In genomic region chr4:1060646-1061371, GRCh38 we compare ENCODE assay signal across 26 cellular contexts. TPM values are rescaled to one million over a fixed set of nuclear protein-coding genes. Genes with fewer than 3 reads are reported as not detected.
"Had no signal": no experiment of that assay in that cellular context is flagged by ENCODE, and none has a peak within 500 bp of the region (broad histone marks: within the 10 kb centered on the region; RNA-seq: fewer than 3 reads in every experiment).

No MANE protein-coding gene starts in this region.

- H3K27ac ChIP-seq: ascending aorta, epithelial cell of prostate, esophagus squamous epithelium, left lung, right lobe of liver, skin epidermis, upper lobe of left lung, vagina had no signal

- H3K9me3 ChIP-seq: ascending aorta, esophagus squamous epithelium, left lung, mucosa of descending colon, right lobe of liver, upper lobe of left lung, vagina had no signal

- H3K27me3 ChIP-seq: ascending aorta, vagina had no signal

- ATAC-seq: left lung; mucosa of descending colon; natural killer cell treated with Interleukin-12 subunit alpha and Interleukin-12 subunit beta and Interleukin-15 and Interleukin-18, amount 100 ng/mL, for 72 hours; right lobe of liver; stimulated activated effector memory CD8-positive, alpha-beta T cell treated with anti-CD3 and anti-CD28 coated beads, Interleukin-12 subunit alpha, Interleukin-12 subunit beta, amount 100 ng/mL, for 72 hours; T-helper 17 cell had no signal

- H3K36me3 ChIP-seq: ascending aorta, esophagus squamous epithelium, left lung, right lobe of liver, upper lobe of left lung, vagina, WERI-Rb-1 had no signal

- DNase-seq: activated CD4-positive, alpha-beta memory T cell treated with anti-CD3 and anti-CD28 coated beads, Interleukin-2, amount 10 ng/mL, durations not matched to agents 7 days and 5 days; activated CD4-positive, alpha-beta T cell treated with anti-CD3 and anti-CD28 coated beads for 1 hour; activated CD4-positive, alpha-beta T cell treated with anti-CD3 and anti-CD28 coated beads, Interleukin-2, amount 10 ng/mL, durations not matched to agents 7 days and 5 days; activated naive CD4-positive, alpha-beta T cell treated with anti-CD3 and anti-CD28 coated beads for 36 hours; activated naive CD8-positive, alpha-beta T cell treated with anti-CD3 and anti-CD28 coated beads, Interleukin-2, amount 10 ng/mL, durations not matched to agents 7 days and 5 days; activated T-cell treated with anti-CD3 and anti-CD28 coated beads, Interleukin-2, amount 50 U/mL, for 48 hours; central memory CD4-positive, alpha-beta T cell; effector CD4-positive, alpha-beta T cell; esophagus squamous epithelium; foreskin melanocyte; left lung; mucosa of descending colon; stimulated activated CD4-positive, alpha-beta T cell treated with anti-CD3 and anti-CD28 coated beads, Interleukin-12 subunit alpha, Interleukin-12 subunit beta, amount 100 ng/mL, for 4 hours; stimulated activated CD4-positive, alpha-beta T cell treated with anti-CD3 and anti-CD28 coated beads, Interleukin-4, amount 100 ng/mL, for 24 hours; T-helper 17 cell; T1000; WERI-Rb-1 had no signal

- H3K4me3 ChIP-seq: ascending aorta, esophagus squamous epithelium, left lung, mucosa of descending colon, right lobe of liver, skin epidermis, upper lobe of left lung, vagina had no signal

- H3K4me1 ChIP-seq: ascending aorta, right lobe of liver, vagina had no signal

RNA-seq across cellular contexts. Expression of gene RNF212, which starts 52.6 kb away (rescaled TPM):
- total RNA-seq: ascending aorta, myocyte had no signal
